In the genomic region with DNA sequence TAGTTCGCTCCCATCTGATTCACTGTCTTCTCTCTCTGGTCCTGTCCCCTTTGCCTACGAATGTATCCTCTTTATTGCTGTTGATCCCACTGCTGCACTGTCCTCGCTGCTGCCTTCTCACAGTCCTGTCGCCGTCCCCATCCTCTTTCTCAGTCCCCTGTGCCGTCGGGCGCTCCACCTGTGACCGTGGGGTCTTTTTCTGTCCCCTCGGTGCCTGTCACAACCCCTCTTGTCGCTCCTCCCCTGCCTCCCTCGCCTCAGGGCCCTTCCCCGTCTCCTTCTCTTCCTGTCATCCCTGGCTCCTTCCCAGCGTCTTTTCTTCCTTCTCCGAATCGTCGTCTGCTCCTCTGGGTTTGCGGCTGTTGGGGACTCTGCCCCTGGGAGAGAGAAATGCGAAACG, we compare ENCODE assay signal across 22 cellular contexts. TPM values are rescaled to one million over a fixed set of nuclear protein-coding genes. Genes with fewer than 3 reads are reported as not detected.
DNase-seq lines count a peak whose midpoint lies in the region; ATAC-seq lines count a peak whose summit lies in the region.
"Had no signal": no experiment of that assay in that cellular context is flagged by ENCODE, and none has a peak within 500 bp of the region (broad histone marks: within the 10 kb centered on the region; RNA-seq: fewer than 3 reads in every experiment).

No MANE protein-coding gene starts in this region.

- H3K9me3 ChIP-seq in iPS-18c (ENCODE audit: control insufficient read depth, insufficient read depth, low read length): peaks cover 3% of the 10 kb centered on the region
- H3K9me3 ChIP-seq: BLaER1, left ventricle myocardium inferior had no signal

- H3K4me1 Mint-ChIP-seq in activated naive CD4-positive, alpha-beta T cell treated with anti-CD3 and anti-CD28 coated beads, Interleukin-2, amount 50 U/mL, for 24 hours: peaks cover 12% of the 10 kb centered on the region
- peaks cover 9% of the 10 kb centered on the region for H3K4me1 Mint-ChIP-seq in activated T-helper 17 cell treated with anti-CD3 and anti-CD28 coated beads, Interleukin-2, amount 50 U/mL, for 72 hours
- H3K4me1 Mint-ChIP-seq in stimulated activated memory B cell treated with anti-CD40 and anti-IgM and Interleukin-4, amounts not matched to agents 10 μg/mL and 1 μg/mL and 100 μg/mL, for 72 hours: peaks cover 16% of the 10 kb centered on the region
- H3K4me1 Mint-ChIP-seq: mesothelial cell of epicardium had no signal

- intact Hi-C loops in cardiac septum (cut with DNase I): no loop called here

- H3K9me3 Mint-ChIP-seq in activated naive CD4-positive, alpha-beta T cell treated with anti-CD3 and anti-CD28 coated beads, Interleukin-2, amount 50 U/mL, for 24 hours: peaks cover 7% of the 10 kb centered on the region
- H3K9me3 Mint-ChIP-seq in activated T-helper 17 cell treated with anti-CD3 and anti-CD28 coated beads, Interleukin-2, amount 50 U/mL, for 72 hours: peaks cover 7% of the 10 kb centered on the region
- peaks cover 16% of the 10 kb centered on the region for H3K9me3 Mint-ChIP-seq in stimulated activated memory B cell treated with anti-CD40 and anti-IgM and Interleukin-4, amounts not matched to agents 10 μg/mL and 1 μg/mL and 100 μg/mL, for 72 hours

- H3K27me3 Mint-ChIP-seq in activated naive CD4-positive, alpha-beta T cell treated with anti-CD3 and anti-CD28 coated beads, Interleukin-2, amount 50 U/mL, for 24 hours: peaks cover 25% of the 10 kb centered on the region
- H3K27me3 Mint-ChIP-seq in activated T-helper 17 cell treated with anti-CD3 and anti-CD28 coated beads, Interleukin-2, amount 50 U/mL, for 72 hours: peaks cover 25% of the 10 kb centered on the region
- H3K27me3 Mint-ChIP-seq in stimulated activated memory B cell treated with anti-CD40 and anti-IgM and Interleukin-4, amounts not matched to agents 10 μg/mL and 1 μg/mL and 100 μg/mL, for 72 hours: peaks cover 46% of the 10 kb centered on the region

- H3K4me3 ChIP-seq in iPS-18c (ENCODE audit: insufficient read depth, low read depth, low read length): peak overlapping the region; percentile 16; the same call in 1 of the 2 replicates
- H3K4me3 ChIP-seq: BLaER1, GM23248, left ventricle myocardium inferior, skin epidermis had no signal

- no peak for DNase-seq in activated naive CD4-positive, alpha-beta T cell treated with Interleukin-2 at 50 U/mL for 16 hours
- DNase-seq in cardiac septum (ENCODE audit: low spot score) (no peak), DMS153 (lab: John Stamatoyannopoulos, UW) (no peak), iPS-NIHi7 (ENCODE audit: extremely low spot score) (no peak)
- DNase-seq: COR-L47, DMS79 treated with DMSO at 0.1 percent for 48 hours, NCI-H1417 treated with DMSO at 0.1 percent for 48 hours, NCI-H2107 had no signal

- H3K27ac Mint-ChIP-seq in activated naive CD4-positive, alpha-beta T cell treated with anti-CD3 and anti-CD28 coated beads, Interleukin-2, amount 50 U/mL, for 24 hours: no peak overlapping the region
- no peak overlapping the region for H3K27ac Mint-ChIP-seq in activated T-helper 17 cell treated with anti-CD3 and anti-CD28 coated beads, Interleukin-2, amount 50 U/mL, for 72 hours
- no peak overlapping the region for H3K27ac Mint-ChIP-seq in stimulated activated memory B cell treated with anti-CD40 and anti-IgM and Interleukin-4, amounts not matched to agents 10 μg/mL and 1 μg/mL and 100 μg/mL, for 72 hours
- H3K27ac Mint-ChIP-seq: mesothelial cell of epicardium; stimulated activated naive CD8-positive, alpha-beta T cell treated with anti-CD3 and anti-CD28 coated beads, Interleukin-15, Interleukin-2, amounts not matched to agents 100 ng/mL and 50 ng/mL, for 24 hours had no signal

- H3K36me3 Mint-ChIP-seq in activated naive CD4-positive, alpha-beta T cell treated with anti-CD3 and anti-CD28 coated beads, Interleukin-2, amount 50 U/mL, for 24 hours: peaks cover 2% of the 10 kb centered on the region
- no peaks in the 10 kb centered on the region for H3K36me3 Mint-ChIP-seq in activated T-helper 17 cell treated with anti-CD3 and anti-CD28 coated beads, Interleukin-2, amount 50 U/mL, for 72 hours (ENCODE audit: low read depth)
- H3K36me3 Mint-ChIP-seq in stimulated activated memory B cell treated with anti-CD40 and anti-IgM and Interleukin-4, amounts not matched to agents 10 μg/mL and 1 μg/mL and 100 μg/mL, for 72 hours: peaks cover 6% of the 10 kb centered on the region
- H3K36me3 Mint-ChIP-seq: immature natural killer cell, mesothelial cell of epicardium had no signal

- ATAC-seq in activated T-helper 17 cell treated with anti-CD3 and anti-CD28 coated beads, Interleukin-2, amount 50 U/mL, for 72 hours (replicated peaks): no peak
- ATAC-seq in stimulated activated memory B cell treated with anti-CD40 and anti-IgM and Interleukin-4, amounts not matched to agents 10 μg/mL and 1 μg/mL and 100 μg/mL, for 72 hours: no peak

- H3K4me3 Mint-ChIP-seq in activated naive CD4-positive, alpha-beta T cell treated with anti-CD3 and anti-CD28 coated beads, Interleukin-2, amount 50 U/mL, for 24 hours: peak overlapping the region; percentile 39
- peak overlapping the region; percentile 61 for H3K4me3 Mint-ChIP-seq in activated T-helper 17 cell treated with anti-CD3 and anti-CD28 coated beads, Interleukin-2, amount 50 U/mL, for 72 hours
- H3K4me3 Mint-ChIP-seq in stimulated activated memory B cell treated with anti-CD40 and anti-IgM and Interleukin-4, amounts not matched to agents 10 μg/mL and 1 μg/mL and 100 μg/mL, for 72 hours: peak overlapping the region; percentile 12
- H3K4me3 Mint-ChIP-seq: mesothelial cell of epicardium; stimulated activated naive CD8-positive, alpha-beta T cell treated with anti-CD3 and anti-CD28 coated beads, Interleukin-15, Interleukin-2, amounts not matched to agents 100 ng/mL and 50 ng/mL, for 24 hours had no signal

RNA-seq across cellular contexts. Expression of gene SYT3, which starts 32.3 kb away (rescaled TPM):
- not detected for total RNA-seq in activated T-helper 17 cell treated with anti-CD3 and anti-CD28 coated beads, Interleukin-2, amount 50 U/mL, for 72 hours
- not detected for total RNA-seq in cardiac septum
- total RNA-seq: dermis microvascular lymphatic vessel endothelial cell, GM23248, pulmonary artery endothelial cell had no signal

RNA-seq across cellular contexts. Expression of gene LRRC4B, which starts 39.2 kb away (rescaled TPM):
- total RNA-seq in activated T-helper 17 cell treated with anti-CD3 and anti-CD28 coated beads, Interleukin-2, amount 50 U/mL, for 72 hours: not detected
- total RNA-seq in cardiac septum: 0.81 TPM
- total RNA-seq: dermis microvascular lymphatic vessel endothelial cell, endothelial cell of umbilical vein, GM23248 had no signal

RNA-seq across cellular contexts. Expression of gene C19orf81, which starts 41.9 kb away (rescaled TPM):
- total RNA-seq in activated T-helper 17 cell treated with anti-CD3 and anti-CD28 coated beads, Interleukin-2, amount 50 U/mL, for 72 hours: not detected
- total RNA-seq in cardiac septum: 2.1 TPM
- total RNA-seq: dermis microvascular lymphatic vessel endothelial cell, GM23248 had no signal
